In the genomic region with DNA sequence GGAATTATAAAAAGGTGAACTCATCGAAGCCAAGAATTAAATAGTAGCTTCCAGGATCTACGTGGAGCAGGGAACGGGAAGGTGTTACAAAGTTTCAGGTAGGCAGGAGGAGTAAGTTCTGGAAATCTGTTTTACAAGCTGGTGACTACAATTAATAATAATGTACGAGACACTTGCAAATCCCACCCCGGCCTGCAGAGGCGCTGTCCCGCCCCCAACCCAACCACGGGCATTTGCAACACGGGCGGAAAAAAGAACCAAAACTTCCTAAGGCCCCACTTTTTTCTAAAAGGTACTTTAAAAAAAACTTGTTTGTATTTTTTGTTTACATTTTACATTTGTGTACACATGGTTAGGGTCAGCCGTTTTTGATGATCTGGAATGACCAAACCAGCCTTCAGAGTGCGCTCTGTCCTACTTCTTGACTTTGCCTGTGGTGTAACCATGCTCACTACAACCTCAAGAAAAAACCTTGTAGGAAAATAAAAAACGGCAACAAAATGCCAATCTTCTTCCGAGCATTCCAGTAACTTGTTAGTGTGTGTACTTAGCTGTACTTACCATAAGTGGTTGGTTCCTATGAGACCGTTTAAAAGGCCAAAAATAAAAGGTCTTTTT, we compare ENCODE assay signal across 13 cellular contexts.
DNase-seq lines count a peak whose midpoint lies in the region; ATAC-seq and TF ChIP-seq lines count a peak whose summit lies in the region.
"Had no signal": no experiment of that assay in that cellular context is flagged by ENCODE, and none has a peak within 500 bp of the region (broad histone marks: within the 10 kb centered on the region; RNA-seq: fewer than 3 reads in every experiment).

No MANE protein-coding gene starts in this region.

- no peak overlapping the region for H3K27ac ChIP-seq in C4-2B
- no peak overlapping the region for H3K27ac ChIP-seq in OCI-LY3 (ENCODE audit: low read length)
- H3K27ac ChIP-seq: esophagus muscularis mucosa had no signal

- H3K9ac ChIP-seq in OCI-LY3 (ENCODE audit: low read length) = no peak overlapping the region

- H3K4me2 ChIP-seq in OCI-LY3 (ENCODE audit: low read length) = no peak overlapping the region

- no peaks in the 10 kb centered on the region for H3K36me3 ChIP-seq in H7 (replicated peaks; ENCODE audit: control insufficient read depth, insufficient read depth, low read length)
- H3K36me3 ChIP-seq in OCI-LY3 (replicated peaks; ENCODE audit: low read depth, low read length) = no peaks in the 10 kb centered on the region
- H3K36me3 ChIP-seq: esophagus muscularis mucosa had no signal

- no peak overlapping the region for H2AFZ ChIP-seq in OCI-LY3 (ENCODE audit: low read depth, low read length)

- TF ChIP-seq CTCF in C4-2B (conservative IDR thresholded peaks at IDR 0.05) = peak; percentile 84
- TF ChIP-seq CTCF in OCI-LY3 (IDR thresholded peaks at IDR 0.05; ENCODE audit: low read depth, low read length) = peak; percentile 37
- peak; percentile 59 for TF ChIP-seq CTCF in glutamatergic neuron (IDR thresholded peaks at IDR 0.05; ENCODE audit: partially characterized antibody, unreplicated experiment)

- no peak overlapping the region for H3K27ac Mint-ChIP-seq in glutamatergic neuron (ENCODE audit: unreplicated experiment)

- H3K4me3 Mint-ChIP-seq in glutamatergic neuron (ENCODE audit: unreplicated experiment) = no peak overlapping the region
- H3K4me3 Mint-ChIP-seq in activated T-cell treated with anti-CD3 and anti-CD28 coated beads, Interleukin-2, amount 50 U/mL, for 4 hours = no peak overlapping the region

- peaks cover 5% of the 10 kb centered on the region for H3K9me3 Mint-ChIP-seq in glutamatergic neuron (ENCODE audit: unreplicated experiment)
- no peaks in the 10 kb centered on the region for H3K9me3 Mint-ChIP-seq in activated T-cell treated with anti-CD3 and anti-CD28 coated beads, Interleukin-2, amount 50 U/mL, for 4 hours

- H3K4me1 Mint-ChIP-seq in glutamatergic neuron (ENCODE audit: low read depth, unreplicated experiment) = peaks cover 16% of the 10 kb centered on the region
- no peaks in the 10 kb centered on the region for H3K4me1 Mint-ChIP-seq in activated T-cell treated with anti-CD3 and anti-CD28 coated beads, Interleukin-2, amount 50 U/mL, for 4 hours (ENCODE audit: low read depth)

- peaks cover 4% of the 10 kb centered on the region for H3K27me3 Mint-ChIP-seq in glutamatergic neuron (ENCODE audit: unreplicated experiment)
- peaks cover 5% of the 10 kb centered on the region for H3K27me3 Mint-ChIP-seq in activated T-cell treated with anti-CD3 and anti-CD28 coated beads, Interleukin-2, amount 50 U/mL, for 4 hours (ENCODE audit: low read depth)

- H3K4me1 ChIP-seq in OCI-LY3 (ENCODE audit: low read length) = no peaks in the 10 kb centered on the region
- H3K4me1 ChIP-seq: esophagus muscularis mucosa had no signal

- H3K27me3 ChIP-seq in H7 (ENCODE audit: control insufficient read depth, insufficient read depth, low read length) (no peaks in the 10 kb centered on the region; the same call in 1 of the 2 replicates), OCI-LY3 (ENCODE audit: low read depth, low read length) (no peaks in the 10 kb centered on the region)

- no peaks in the 10 kb centered on the region for H3K79me2 ChIP-seq in OCI-LY3 (ENCODE audit: low read length)

- no peak for ATAC-seq in activated T-cell treated with anti-CD3 and anti-CD28 coated beads, Interleukin-2, amount 50 U/mL, for 4 hours
- ATAC-seq in HG03280 (IDR thresholded peaks at IDR 0.05; ENCODE audit: unreplicated experiment) = no peak

- H3K36me3 Mint-ChIP-seq in glutamatergic neuron (ENCODE audit: unreplicated experiment) = no peaks in the 10 kb centered on the region
- no peaks in the 10 kb centered on the region for H3K36me3 Mint-ChIP-seq in activated T-cell treated with anti-CD3 and anti-CD28 coated beads, Interleukin-2, amount 50 U/mL, for 4 hours (ENCODE audit: insufficient read depth)

- H3K4me3 ChIP-seq in H7 (ENCODE audit: insufficient read depth, low read depth, low read length) (no peak overlapping the region), OCI-LY3 (ENCODE audit: low read length) (no peak overlapping the region)
- H3K4me3 ChIP-seq: esophagus muscularis mucosa had no signal

- DNase-seq in H7 = peak; percentile 61
- no peak for DNase-seq in glutamatergic neuron
- no peak for DNase-seq in activated T-cell treated with anti-CD3 and anti-CD28 coated beads, Interleukin-2, amount 50 U/mL, for 4 hours
- DNase-seq in activated T-cell treated with anti-CD3 and anti-CD28 coated beads, Interleukin-2, amount 50 U/mL, for 1 hour = no peak
- no peak for DNase-seq in NCI-H2029 treated with DMSO at 0.1 percent for 48 hours (lab: John Stamatoyannopoulos, UW)
- DNase-seq: activated gamma-delta T cell treated with Interleukin-2 at 50 U/mL for 16 hours, aorta, mesenchymal stem cell, NCI-H2227 treated with DMSO at 0.1 percent for 48 hours had no signal

- no peaks in the 10 kb centered on the region for H4K20me1 ChIP-seq in OCI-LY3 (ENCODE audit: insufficient read depth, low read length)

- no peaks in the 10 kb centered on the region for H3K9me3 ChIP-seq in OCI-LY3 (ENCODE audit: insufficient read depth, low read length)
- H3K9me3 ChIP-seq: esophagus muscularis mucosa had no signal
